8 cellular contexts compared by ENCODE assay signal in the genomic region with DNA sequence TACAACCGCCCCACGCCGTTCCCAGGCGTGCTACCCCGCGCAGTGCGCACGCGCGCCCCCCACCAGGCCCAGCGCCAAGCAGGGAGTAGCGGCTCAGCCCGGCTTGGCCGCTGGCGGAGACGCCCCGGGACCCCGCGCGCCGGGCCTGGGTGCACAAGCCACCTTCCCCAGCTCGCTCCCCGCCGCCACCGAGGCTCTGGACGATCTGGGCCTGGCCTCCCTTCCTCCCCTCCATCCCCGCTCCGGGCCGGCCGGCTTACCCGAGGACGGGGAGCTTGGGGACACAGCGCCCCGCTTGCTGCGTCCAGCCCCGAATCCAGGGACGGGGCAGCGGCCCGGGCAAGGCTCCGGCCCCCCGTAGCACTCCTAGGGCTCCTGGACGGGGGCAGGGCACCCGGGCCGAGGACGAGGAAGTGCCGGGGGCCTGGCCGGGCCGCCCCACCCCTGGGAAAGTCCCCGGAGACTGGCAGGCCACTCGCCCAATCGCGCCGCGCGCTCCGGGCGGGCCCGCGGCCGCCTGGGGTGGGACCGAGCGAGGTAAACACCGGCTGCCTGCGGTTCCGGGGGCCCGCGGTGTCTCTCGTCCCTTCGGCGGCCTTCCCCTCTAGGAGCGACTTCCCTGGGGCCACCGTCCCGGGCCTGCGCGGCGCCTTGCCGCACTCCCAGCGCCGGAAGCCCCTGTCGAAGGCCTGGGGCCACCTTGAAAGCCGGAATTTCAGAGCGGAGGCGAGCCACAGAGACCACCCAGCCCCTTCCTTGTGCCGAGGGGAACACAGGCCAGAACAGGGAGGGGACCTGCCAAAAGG. TPM values are rescaled to one million over a fixed set of nuclear protein-coding genes. Genes with fewer than 3 reads are reported as not detected.
DNase-seq lines count a peak whose midpoint lies in the region; ATAC-seq and TF ChIP-seq lines count a peak whose summit lies in the region.

A gene with protein sequence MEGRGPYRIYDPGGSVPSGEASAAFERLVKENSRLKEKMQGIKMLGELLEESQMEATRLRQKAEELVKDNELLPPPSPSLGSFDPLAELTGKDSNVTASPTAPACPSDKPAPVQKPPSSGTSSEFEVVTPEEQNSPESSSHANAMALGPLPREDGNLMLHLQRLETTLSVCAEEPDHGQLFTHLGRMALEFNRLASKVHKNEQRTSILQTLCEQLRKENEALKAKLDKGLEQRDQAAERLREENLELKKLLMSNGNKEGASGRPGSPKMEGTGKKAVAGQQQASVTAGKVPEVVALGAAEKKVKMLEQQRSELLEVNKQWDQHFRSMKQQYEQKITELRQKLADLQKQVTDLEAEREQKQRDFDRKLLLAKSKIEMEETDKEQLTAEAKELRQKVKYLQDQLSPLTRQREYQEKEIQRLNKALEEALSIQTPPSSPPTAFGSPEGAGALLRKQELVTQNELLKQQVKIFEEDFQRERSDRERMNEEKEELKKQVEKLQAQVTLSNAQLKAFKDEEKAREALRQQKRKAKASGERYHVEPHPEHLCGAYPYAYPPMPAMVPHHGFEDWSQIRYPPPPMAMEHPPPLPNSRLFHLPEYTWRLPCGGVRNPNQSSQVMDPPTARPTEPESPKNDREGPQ (minus strand): TSS at position 415 of the 806 bp plus-strand sequence. CDS start 15,939 bp downstream, outside the sequence.

- peak within 1 kb of the TSS; percentile 86 for H3K4me3 ChIP-seq in naive thymus-derived CD4-positive, alpha-beta T cell (ENCODE audit: low read length)

- CTCF ChIA-PET in naive thymus-derived CD4-positive, alpha-beta T cell (lab: Charles Lee) = interaction anchor here (0.9 to 2.3 kb wide), 5 partner anchors 27 to 84 kb away, joined by 3 to 13 read pairs (median 5); no protein-coding TSS in a partner anchor

- TF ChIP-seq EP300 in Ishikawa (IDR thresholded peaks at IDR 0.05; ENCODE audit: borderline replicate concordance) = no peak

- H3K4me1 ChIP-seq in naive thymus-derived CD4-positive, alpha-beta T cell (ENCODE audit: control insufficient read depth in 2 of 2, insufficient read depth in 2 of 2, low read length in 2 of 2) = peaks cover 37 to 69% of the 10 kb centered on the region in 2 donors

- H3K4me1 Mint-ChIP-seq in activated T-helper 1 cell treated with anti-CD3 and anti-CD28 coated beads, Interleukin-12 subunit alpha, Interleukin-12 subunit beta, Interleukin-2, Interleukin-4 antibody, amounts not matched to agents 30 ng/mL and 10 ng/mL and 1 ng/mL, durations not matched to agents 14 hours and 24 hours and 36 hours (ENCODE audit: low read depth) = peaks cover 85% of the 10 kb centered on the region
- H3K4me1 Mint-ChIP-seq in naive thymus-derived CD4-positive, alpha-beta T cell = peaks cover 53 to 84% (median 73%) of the 10 kb centered on the region in 7 donors
- peaks cover 55 to 80% of the 10 kb centered on the region in 2 donors for H3K4me1 Mint-ChIP-seq in stimulated activated naive B cell treated with anti-CD40 and anti-IgM and Interleukin-4, amounts not matched to agents 10 μg/mL and 1 μg/mL and 100 μg/mL, for 72 hours

- POLR2A ChIA-PET in naive thymus-derived CD4-positive, alpha-beta T cell (lab: Charles Lee) = interaction anchor here (0.6 to 3.6 kb wide), 14 partner anchors 12 to 142 kb away, joined by 3 to 25 read pairs (median 4); no protein-coding TSS in a partner anchor

- no peaks in the 10 kb centered on the region for H3K27me3 ChIP-seq in naive thymus-derived CD4-positive, alpha-beta T cell (ENCODE audit: control insufficient read depth in 2 of 2, insufficient read depth in 2 of 2, low read length in 2 of 2)

- TF ChIP-seq RAD21 in Ishikawa (IDR thresholded peaks at IDR 0.05; ENCODE audit: low read depth) = no peak

- ATAC-seq in GM21619 (IDR thresholded peaks at IDR 0.05; ENCODE audit: unreplicated experiment) = peak; percentile 64
- ATAC-seq in naive thymus-derived CD4-positive, alpha-beta T cell = peak; percentile 94
- ATAC-seq in stimulated activated naive B cell treated with anti-CD40 and anti-IgM and Interleukin-4, amounts not matched to agents 10 μg/mL and 1 μg/mL and 100 μg/mL, for 72 hours (replicated peaks) = peak; percentile 76 to 83

- peaks cover 49% of the 10 kb centered on the region for H3K36me3 Mint-ChIP-seq in activated T-helper 1 cell treated with anti-CD3 and anti-CD28 coated beads, Interleukin-12 subunit alpha, Interleukin-12 subunit beta, Interleukin-2, Interleukin-4 antibody, amounts not matched to agents 30 ng/mL and 10 ng/mL and 1 ng/mL, durations not matched to agents 14 hours and 24 hours and 36 hours (ENCODE audit: low read depth)
- peaks cover 0 to 39% (median 18%) of the 10 kb centered on the region in 5 donors for H3K36me3 Mint-ChIP-seq in naive thymus-derived CD4-positive, alpha-beta T cell
- H3K36me3 Mint-ChIP-seq in stimulated activated naive B cell treated with anti-CD40 and anti-IgM and Interleukin-4, amounts not matched to agents 10 μg/mL and 1 μg/mL and 100 μg/mL, for 72 hours = peaks cover 84 to 91% of the 10 kb centered on the region in 2 donors

- H3K36me3 ChIP-seq in naive thymus-derived CD4-positive, alpha-beta T cell (ENCODE audit: control insufficient read depth in 2 of 3, insufficient read depth in 3 of 3, low read length in 3 of 3) = peaks cover 0 to 11% (median 0%) of the 10 kb centered on the region in 3 experiments

- peak within 1 kb of the TSS; percentile 93 for H3K27ac Mint-ChIP-seq in activated T-helper 1 cell treated with anti-CD3 and anti-CD28 coated beads, Interleukin-12 subunit alpha, Interleukin-12 subunit beta, Interleukin-2, Interleukin-4 antibody, amounts not matched to agents 30 ng/mL and 10 ng/mL and 1 ng/mL, durations not matched to agents 14 hours and 24 hours and 36 hours
- H3K27ac Mint-ChIP-seq in naive thymus-derived CD4-positive, alpha-beta T cell = peak within 1 kb of the TSS; percentile 86 to 95 (median 91)
- peak within 1 kb of the TSS; percentile 91 for H3K27ac Mint-ChIP-seq in stimulated activated naive B cell treated with anti-CD40 and anti-IgM and Interleukin-4, amounts not matched to agents 10 μg/mL and 1 μg/mL and 100 μg/mL, for 72 hours

- intact Hi-C loops in activated T-helper 1 cell treated with anti-CD3 and anti-CD28 coated beads, Interleukin-12 subunit alpha, Interleukin-12 subunit beta, Interleukin-2, Interleukin-4 antibody, amounts not matched to agents 30 ng/mL and 10 ng/mL and 1 ng/mL, durations not matched to agents 14 hours and 24 hours and 36 hours (cut with micrococcal nuclease) = loop anchor here (1.0 to 5.0 kb wide), 7 partner anchors 74 to 1724 kb away; a partner anchor contains a TSS
- intact Hi-C loops in naive thymus-derived CD4-positive, alpha-beta T cell (cut with micrococcal nuclease) = loop anchor here (1.0 to 10.0 kb wide), 20 partner anchors 8 to 1736 kb away; a partner anchor contains a TSS

- H3K27ac ChIP-seq in naive thymus-derived CD4-positive, alpha-beta T cell (ENCODE audit: low read depth, low read length) = peak within 1 kb of the TSS; percentile 96

- peak within 1 kb of the TSS; percentile 91 for H3K4me3 Mint-ChIP-seq in activated T-helper 1 cell treated with anti-CD3 and anti-CD28 coated beads, Interleukin-12 subunit alpha, Interleukin-12 subunit beta, Interleukin-2, Interleukin-4 antibody, amounts not matched to agents 30 ng/mL and 10 ng/mL and 1 ng/mL, durations not matched to agents 14 hours and 24 hours and 36 hours
- H3K4me3 Mint-ChIP-seq in naive thymus-derived CD4-positive, alpha-beta T cell = peak within 1 kb of the TSS; percentile 85 to 95 (median 90)
- H3K4me3 Mint-ChIP-seq in stimulated activated naive B cell treated with anti-CD40 and anti-IgM and Interleukin-4, amounts not matched to agents 10 μg/mL and 1 μg/mL and 100 μg/mL, for 72 hours = peak within 1 kb of the TSS; percentile 89 to 99

- no peaks in the 10 kb centered on the region for H3K27me3 Mint-ChIP-seq in activated T-helper 1 cell treated with anti-CD3 and anti-CD28 coated beads, Interleukin-12 subunit alpha, Interleukin-12 subunit beta, Interleukin-2, Interleukin-4 antibody, amounts not matched to agents 30 ng/mL and 10 ng/mL and 1 ng/mL, durations not matched to agents 14 hours and 24 hours and 36 hours (ENCODE audit: insufficient read depth)
- H3K27me3 Mint-ChIP-seq in naive thymus-derived CD4-positive, alpha-beta T cell = no peaks in the 10 kb centered on the region
- H3K27me3 Mint-ChIP-seq in stimulated activated naive B cell treated with anti-CD40 and anti-IgM and Interleukin-4, amounts not matched to agents 10 μg/mL and 1 μg/mL and 100 μg/mL, for 72 hours = no peaks in the 10 kb centered on the region

- DNase-seq in DMS79 treated with DMSO at 0.1 percent for 48 hours (lab: John Stamatoyannopoulos, UW) (peak; percentile 58), RPMI8226 (peak; percentile 94), fibroblast of gingiva (ENCODE audit: low read depth) (peak; percentile 89)
- DNase-seq in activated T-helper 1 cell treated with anti-CD3 and anti-CD28 coated beads, Interleukin-12 subunit alpha, Interleukin-12 subunit beta, Interleukin-2, Interleukin-4 antibody, amounts not matched to agents 30 ng/mL and 10 ng/mL and 1 ng/mL, durations not matched to agents 14 hours and 24 hours and 36 hours (ENCODE audit: low spot score) = peak; percentile 95
- peak; percentile 86 to 99 (median 90) for DNase-seq in naive thymus-derived CD4-positive, alpha-beta T cell
- peak; percentile 95 for DNase-seq in stimulated activated naive B cell treated with anti-CD40 and anti-IgM and Interleukin-4, amounts not matched to agents 10 μg/mL and 1 μg/mL and 100 μg/mL, for 72 hours

- H3K9me3 Mint-ChIP-seq in activated T-helper 1 cell treated with anti-CD3 and anti-CD28 coated beads, Interleukin-12 subunit alpha, Interleukin-12 subunit beta, Interleukin-2, Interleukin-4 antibody, amounts not matched to agents 30 ng/mL and 10 ng/mL and 1 ng/mL, durations not matched to agents 14 hours and 24 hours and 36 hours = no peaks in the 10 kb centered on the region
- peaks cover 0 to 2% (median 0%) of the 10 kb centered on the region in 11 donors for H3K9me3 Mint-ChIP-seq in naive thymus-derived CD4-positive, alpha-beta T cell
- H3K9me3 Mint-ChIP-seq in stimulated activated naive B cell treated with anti-CD40 and anti-IgM and Interleukin-4, amounts not matched to agents 10 μg/mL and 1 μg/mL and 100 μg/mL, for 72 hours = peaks cover 0 to 5% of the 10 kb centered on the region in 2 donors

- H3K9me3 ChIP-seq in naive thymus-derived CD4-positive, alpha-beta T cell (ENCODE audit: control insufficient read depth in 2 of 3, low read length in 3 of 3) = no peaks in the 10 kb centered on the region

TF ChIP-seq in Ishikawa, 13 proteins besides CTCF, POLR2A, EP300 and RAD21 (continues in another document):
- no peak for TF ChIP-seq YY1 (IDR thresholded peaks at IDR 0.05; ENCODE audit: low read depth)
- TF ChIP-seq FOXM1 (IDR thresholded peaks at IDR 0.05; ENCODE audit: borderline replicate concordance, low read depth) = 0 out of 2 replicates have a peak, but pooled peaks have one; percentile 18

RNA-seq across cellular contexts. Expression of the gene that starts here (rescaled TPM):
- total RNA-seq in activated T-helper 1 cell treated with anti-CD3 and anti-CD28 coated beads, Interleukin-12 subunit alpha, Interleukin-12 subunit beta, Interleukin-2, Interleukin-4 antibody, amounts not matched to agents 30 ng/mL and 10 ng/mL and 1 ng/mL, durations not matched to agents 14 hours and 24 hours and 36 hours = 287 and 304 TPM in 2 replicates
- total RNA-seq in naive thymus-derived CD4-positive, alpha-beta T cell = 100 to 1,000 TPM; 124 to 234 (median 131) TPM
- polyA plus RNA-seq in naive thymus-derived CD4-positive, alpha-beta T cell = 10 to 100 TPM; 28.9 to 45.2 TPM

Comparison
In these comparisons a context has a peak if more than half of its experiments do, and no peak if none do; other contexts are left out.
1. Peak in every context shown above with its lines: DNase-seq, ATAC-seq, H3K4me3 ChIP-seq and H3K27ac ChIP-seq.